In the genomic region with DNA sequence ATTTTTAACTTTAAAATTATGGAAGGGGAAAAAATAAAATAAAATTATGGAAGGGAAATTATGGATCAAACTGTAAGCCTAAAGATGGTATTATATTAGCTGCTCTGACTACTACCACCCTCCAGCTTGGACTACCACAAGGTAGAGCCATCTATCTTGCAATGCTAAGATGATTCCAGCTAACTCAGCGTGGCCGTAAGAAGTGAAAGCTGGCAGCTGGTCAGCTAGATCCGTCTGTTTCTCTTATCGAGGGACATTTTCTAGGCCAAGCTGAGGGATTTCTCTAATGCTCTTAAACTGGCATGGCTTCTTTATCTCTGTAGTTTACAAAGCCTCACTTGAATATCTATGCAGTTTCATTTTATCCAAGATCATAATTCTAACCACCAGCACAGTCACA, we compare ENCODE assay signal across 11 cellular contexts. TPM values are rescaled to one million over a fixed set of nuclear protein-coding genes. Genes with fewer than 3 reads are reported as not detected.
DNase-seq lines count a peak whose midpoint lies in the region; ATAC-seq lines count a peak whose summit lies in the region.
"Had no signal": no experiment of that assay in that cellular context is flagged by ENCODE, and none has a peak within 500 bp of the region (broad histone marks: within the 10 kb centered on the region; RNA-seq: fewer than 3 reads in every experiment).

No MANE protein-coding gene starts in this region.

- no peak for ATAC-seq in GM18498 (IDR thresholded peaks at IDR 0.05; ENCODE audit: unreplicated experiment)

- DNase-seq in NCI-H2029 treated with DMSO at 0.1 percent for 48 hours (lab: John Stamatoyannopoulos, UW), result peak; percentile 35
- no peak for DNase-seq in NCI-H2029 (lab: John Stamatoyannopoulos, UW)
- peak; percentile 56 for DNase-seq in fibroblast of gingiva (ENCODE audit: low read depth)
- peak; percentile 39 for DNase-seq in mucosa of gallbladder (ENCODE audit: low spot score)
- peak; percentile 58 for DNase-seq in ureter (ENCODE audit: low spot score)
- DNase-seq in activated naive CD4-positive, alpha-beta T cell (lab: John Stamatoyannopoulos, UW), result no peak
- no peak for DNase-seq in stimulated activated CD4-positive, alpha-beta T cell treated with anti-CD3 and anti-CD28 coated beads, Interleukin-4, amount 100 ng/mL, for 4 hours
- DNase-seq: 8988T; activated T-cell treated with anti-CD3 and anti-CD28 coated beads, Interleukin-2, amount 50 U/mL, for 1 hour; NCI-H2227 treated with DMSO at 0.1 percent for 48 hours had no signal

RNA-seq across cellular contexts. Expression of a gene that starts 31.5 kb away (rescaled TPM):
- 20.1 TPM for total RNA-seq in mucosa of gallbladder
- total RNA-seq in ureter, result 66.1 TPM

Comparison
In these comparisons a context has a peak if more than half of its experiments do, and no peak if none do; other contexts are left out.
1. DNase-seq: peak in NCI-H2029 treated with DMSO at 0.1 percent for 48 hours (single experiment), fibroblast of gingiva (single experiment), mucosa of gallbladder (single experiment) and ureter (single experiment); none in NCI-H2029 (single experiment), activated naive CD4-positive, alpha-beta T cell (0 of 4) and stimulated activated CD4-positive, alpha-beta T cell treated with anti-CD3 and anti-CD28 coated beads, Interleukin-4, amount 100 ng/mL, for 4 hours (0 of 2).